Comparison of ENCODE assay signal across 39 cellular contexts in genomic region chr3:98644168-98644567, GRCh38.
"Had no signal": no experiment of that assay in that cellular context is flagged by ENCODE, and none has a peak within 500 bp of the region (broad histone marks: within the 10 kb centered on the region; RNA-seq: fewer than 3 reads in every experiment).

No MANE protein-coding gene starts in this region.

- H3K4me3 Mint-ChIP-seq: activated CD4-positive, alpha-beta memory T cell treated with anti-CD3 and anti-CD28 coated beads, Interleukin-2, amount 10 ng/mL, durations not matched to agents 7 days and 5 days; activated CD8-positive, alpha-beta memory T cell treated with anti-CD3 and anti-CD28 coated beads, Interleukin-2, amount 10 ng/mL, durations not matched to agents 7 days and 5 days; activated naive CD4-positive, alpha-beta T cell treated with anti-CD3 and anti-CD28 coated beads, Interleukin-2, amount 10 ng/mL, durations not matched to agents 7 days and 5 days; activated naive CD8-positive, alpha-beta T cell; activated naive CD8-positive, alpha-beta T cell treated with anti-CD3 and anti-CD28 coated beads, Interleukin-2, amount 50 U/mL, for 24 hours; brain; T-cell had no signal

- H3K36me3 Mint-ChIP-seq: activated CD8-positive, alpha-beta memory T cell treated with anti-CD3 and anti-CD28 coated beads, Interleukin-2, amount 10 ng/mL, durations not matched to agents 7 days and 5 days; activated naive CD4-positive, alpha-beta T cell treated with anti-CD3 and anti-CD28 coated beads, Interleukin-2, amount 10 ng/mL, durations not matched to agents 7 days and 5 days; activated naive CD8-positive, alpha-beta T cell; brain; T-cell had no signal

- DNase-seq: activated CD4-positive, alpha-beta memory T cell treated with anti-CD3 and anti-CD28 coated beads, Interleukin-2, amount 10 ng/mL, durations not matched to agents 7 days and 5 days; activated CD4-positive, alpha-beta T cell treated with anti-CD3 and anti-CD28 coated beads for 1 hour; activated CD4-positive, alpha-beta T cell treated with anti-CD3 and anti-CD28 coated beads for 48 hours; activated CD4-positive, CD25-positive, alpha-beta regulatory T cell; activated CD8-positive, alpha-beta memory T cell treated with anti-CD3 and anti-CD28 coated beads for 24 hours; activated CD8-positive, alpha-beta memory T cell treated with anti-CD3 and anti-CD28 coated beads, Interleukin-2, amount 10 ng/mL, durations not matched to agents 7 days and 5 days; activated CD8-positive, alpha-beta memory T cell treated with anti-CD3 and anti-CD28 coated beads, Interleukin-2, amount 50 U/mL, for 48 hours; activated effector memory CD4-positive, alpha-beta T cell treated with Interleukin-2 at 50 U/mL for 16 hours; activated naive CD4-positive, alpha-beta T cell treated with anti-CD3 and anti-CD28 coated beads, Interleukin-2, amount 10 ng/mL, durations not matched to agents 7 days and 5 days; activated naive CD8-positive, alpha-beta T cell treated with anti-CD3 and anti-CD28 coated beads, Interleukin-2, amount 50 U/mL, for 24 hours; activated T-cell treated with anti-CD3 and anti-CD28 coated beads, Interleukin-2, amount 50 U/mL, for 48 hours; anterior cingulate cortex; caudate nucleus; cerebellar nuclear complex; MM.1S; NCI-H1092 treated with DMSO at 0.1 percent for 48 hours; NCI-H1417 treated with DMSO at 0.1 percent for 48 hours; NCI-H187 treated with DMSO at 0.1 percent for 48 hours; NCI-H2081; NCI-H2171 treated with DMSO at 0.1 percent for 48 hours; NCI-H2227 treated with DMSO at 0.1 percent for 48 hours; NCI-H446; NCI-H510A treated with DMSO at 0.1 percent for 48 hours; NCI-H526 treated with DMSO at 0.1 percent for 48 hours; NCI-H82; PC-9; SIG-M5; T-cell; T-helper 2 cell; T-helper 9 cell; WERI-Rb-1 had no signal

- H3K27me3 Mint-ChIP-seq: activated naive CD8-positive, alpha-beta T cell had no signal

- H3K36me3 ChIP-seq: WERI-Rb-1 had no signal

- FAIRE-seq: bronchial epithelial cell, colon, RCC 7860 had no signal

- H3K4me2 ChIP-seq: PC-9 had no signal

- H2AFZ ChIP-seq: PC-9 had no signal

- H3K27ac Mint-ChIP-seq: activated CD4-positive, alpha-beta memory T cell treated with anti-CD3 and anti-CD28 coated beads, Interleukin-2, amount 10 ng/mL, durations not matched to agents 7 days and 5 days; activated CD8-positive, alpha-beta memory T cell treated with anti-CD3 and anti-CD28 coated beads, Interleukin-2, amount 10 ng/mL, durations not matched to agents 7 days and 5 days; activated naive CD4-positive, alpha-beta T cell treated with anti-CD3 and anti-CD28 coated beads, Interleukin-2, amount 10 ng/mL, durations not matched to agents 7 days and 5 days; activated naive CD8-positive, alpha-beta T cell; activated naive CD8-positive, alpha-beta T cell treated with anti-CD3 and anti-CD28 coated beads, Interleukin-2, amount 50 U/mL, for 24 hours; brain; T-cell had no signal

- H3K4me1 Mint-ChIP-seq: activated CD4-positive, alpha-beta memory T cell treated with anti-CD3 and anti-CD28 coated beads, Interleukin-2, amount 10 ng/mL, durations not matched to agents 7 days and 5 days; activated CD8-positive, alpha-beta memory T cell treated with anti-CD3 and anti-CD28 coated beads, Interleukin-2, amount 10 ng/mL, durations not matched to agents 7 days and 5 days; activated naive CD4-positive, alpha-beta T cell treated with anti-CD3 and anti-CD28 coated beads, Interleukin-2, amount 10 ng/mL, durations not matched to agents 7 days and 5 days; activated naive CD8-positive, alpha-beta T cell treated with anti-CD3 and anti-CD28 coated beads, Interleukin-2, amount 50 U/mL, for 24 hours; brain had no signal

- ATAC-seq: activated CD8-positive, alpha-beta memory T cell treated with anti-CD3 and anti-CD28 coated beads, Interleukin-2, amount 10 ng/mL, durations not matched to agents 7 days and 5 days; activated naive CD8-positive, alpha-beta T cell treated with anti-CD3 and anti-CD28 coated beads, Interleukin-2, amount 50 U/mL, for 24 hours; Right ventricle myocardium inferior; SK-N-SH treated with all-trans-retinoic acid at 6 μM for 48 hours; T-cell had no signal

- H3K4me3 ChIP-seq: PC-9 had no signal

- H3K27ac ChIP-seq: PC-9, RWPE1, WERI-Rb-1 had no signal

- H3K9me3 Mint-ChIP-seq: activated CD4-positive, alpha-beta memory T cell treated with anti-CD3 and anti-CD28 coated beads, Interleukin-2, amount 10 ng/mL, durations not matched to agents 7 days and 5 days; activated naive CD4-positive, alpha-beta T cell treated with anti-CD3 and anti-CD28 coated beads, Interleukin-2, amount 10 ng/mL, durations not matched to agents 7 days and 5 days; activated naive CD8-positive, alpha-beta T cell treated with anti-CD3 and anti-CD28 coated beads, Interleukin-2, amount 50 U/mL, for 24 hours had no signal
